ENCODE assay signal across 15 cellular contexts in the genomic region with DNA sequence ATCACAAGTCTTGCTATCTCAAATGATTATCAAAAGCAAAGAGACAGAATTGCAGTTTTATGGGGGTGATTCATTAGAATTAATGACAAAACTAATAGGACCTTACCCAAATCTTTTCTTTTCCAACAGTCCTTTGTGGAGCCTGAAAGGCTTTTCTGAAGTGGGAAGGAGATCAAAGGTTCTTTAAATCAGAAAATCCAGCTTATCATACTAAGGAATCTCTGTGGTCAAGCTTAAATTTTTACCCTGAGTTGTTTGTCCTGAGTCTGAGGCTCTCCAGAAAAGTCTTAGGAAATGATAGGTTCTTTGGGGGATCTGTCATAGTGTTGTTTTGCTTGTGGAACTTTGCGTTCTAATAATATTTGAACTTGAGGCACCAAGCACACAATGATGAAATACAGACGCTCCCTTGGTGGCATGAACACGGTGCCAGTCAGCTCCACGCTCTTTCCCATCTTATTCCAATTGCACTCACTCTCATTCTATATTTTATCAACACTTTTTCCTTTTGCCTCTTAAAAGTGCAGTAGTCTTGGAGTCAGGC. TPM values are rescaled to one million over a fixed set of nuclear protein-coding genes. Genes with fewer than 3 reads are reported as not detected.
DNase-seq lines count a peak whose midpoint lies in the region; ATAC-seq and TF ChIP-seq lines count a peak whose summit lies in the region.
"Had no signal": no experiment of that assay in that cellular context is flagged by ENCODE, and none has a peak within 500 bp of the region (broad histone marks: within the 10 kb centered on the region; RNA-seq: fewer than 3 reads in every experiment).

No MANE protein-coding gene starts in this region.

- CTCF ChIA-PET in activated CD4-positive, alpha-beta memory T cell treated with anti-CD3 and anti-CD28 coated beads for 36 hours (lab: Charles Lee): interaction anchor here (0.6 kb wide), 1 partner anchor 17 kb away, joined by 3 read pairs; no protein-coding TSS in a partner anchor

- no peaks in the 10 kb centered on the region for H3K9me3 Mint-ChIP-seq in activated CD4-positive, alpha-beta memory T cell treated with anti-CD3 and anti-CD28 coated beads for 36 hours
- H3K9me3 Mint-ChIP-seq: CD8-positive, alpha-beta T cell had no signal

- H3K79me2 ChIP-seq in smooth muscle cell (ENCODE audit: low read depth): no peaks in the 10 kb centered on the region

- ATAC-seq in left lung: peak; percentile 18
- no peak for ATAC-seq in GM21723 (IDR thresholded peaks at IDR 0.05; ENCODE audit: unreplicated experiment)
- ATAC-seq: CD8-positive, alpha-beta T cell; PC-3 had no signal

- intact Hi-C loops in left lung (cut with DNase I): no loop called here
- intact Hi-C loops in activated CD4-positive, alpha-beta memory T cell treated with anti-CD3 and anti-CD28 coated beads for 36 hours (cut with micrococcal nuclease): no loop called here

- no peak overlapping the region for H3K9ac ChIP-seq in smooth muscle cell (ENCODE audit: low read depth)

- in situ Hi-C loops in astrocyte of the spinal cord (cut with HindIII; ENCODE audit: low sequenced_read_pairs): no loop called here

- peaks cover 5% of the 10 kb centered on the region for H3F3A ChIP-seq in smooth muscle cell (ENCODE audit: low read depth)

- H3K36me3 ChIP-seq in left lung (no peaks in the 10 kb centered on the region), smooth muscle cell (ENCODE audit: low read depth) (no peaks in the 10 kb centered on the region), WERI-Rb-1 (no peaks in the 10 kb centered on the region)
- H3K36me3 ChIP-seq: MG63 had no signal

- H3K27me3 ChIP-seq in left lung (no peaks in the 10 kb centered on the region), smooth muscle cell (ENCODE audit: low read depth) (no peaks in the 10 kb centered on the region), WERI-Rb-1 (ENCODE audit: insufficient read depth, low read depth, severe bottlenecking) (no peaks in the 10 kb centered on the region)

- DNase-seq in HT-29 (ENCODE audit: low spot score) (peak; percentile 29), astrocyte of the spinal cord (ENCODE audit: low read depth, low spot score) (peak; percentile 36), left lung (no peak), smooth muscle cell (lab: John Stamatoyannopoulos, UW; ENCODE audit: unreplicated experiment) (no peak), WERI-Rb-1 (no peak)
- no peak for DNase-seq in activated CD4-positive, alpha-beta memory T cell treated with anti-CD3 and anti-CD28 coated beads for 36 hours
- DNase-seq: ACHN; CD8-positive, alpha-beta T cell; KG1; MG63; NCI-H1092 treated with DMSO at 0.1 percent for 48 hours; NCI-H1694; NCI-H446; PC-3 had no signal

- H3K27ac ChIP-seq in left lung (no peak overlapping the region), smooth muscle cell (ENCODE audit: low read depth) (peak overlapping the region; percentile 37), WERI-Rb-1 (no peak overlapping the region)

- no peaks in the 10 kb centered on the region for H4K20me1 ChIP-seq in smooth muscle cell (ENCODE audit: low read depth)

- 23% methylated on average over 4 of the region's 4 CpGs for WGBS in smooth muscle cell (ENCODE audit: low lambda C conversion rate)

- H3K27ac Mint-ChIP-seq in activated CD4-positive, alpha-beta memory T cell treated with anti-CD3 and anti-CD28 coated beads for 36 hours: no peak overlapping the region
- H3K27ac Mint-ChIP-seq: CD8-positive, alpha-beta T cell had no signal

- no peaks in the 10 kb centered on the region for H3K4me1 Mint-ChIP-seq in activated CD4-positive, alpha-beta memory T cell treated with anti-CD3 and anti-CD28 coated beads for 36 hours (ENCODE audit: low read depth)

- no peak overlapping the region for H3K4me3 ChIP-seq in astrocyte of the spinal cord (ENCODE audit: low read depth, low read length)
- no peak overlapping the region for H3K4me3 ChIP-seq in left lung
- H3K4me3 ChIP-seq in smooth muscle cell: no peak overlapping the region
- no peak overlapping the region for H3K4me3 ChIP-seq in WERI-Rb-1 (ENCODE audit: low read depth, low read length)
- H3K4me3 ChIP-seq: MG63 had no signal

- no peaks in the 10 kb centered on the region for H3K27me3 Mint-ChIP-seq in activated CD4-positive, alpha-beta memory T cell treated with anti-CD3 and anti-CD28 coated beads for 36 hours

- H2AFZ ChIP-seq in smooth muscle cell (ENCODE audit: low read depth): no peak overlapping the region

- H3K4me1 ChIP-seq in left lung: peaks cover 0 to 3% of the 10 kb centered on the region in 2 donors
- H3K4me1 ChIP-seq in smooth muscle cell (ENCODE audit: low read depth): peaks cover 20% of the 10 kb centered on the region

- no peak for TF ChIP-seq CTCF in astrocyte of the spinal cord (IDR thresholded peaks at IDR 0.05; ENCODE audit: low read depth, low read length)
- no peak for TF ChIP-seq CTCF in left lung (IDR thresholded peaks at IDR 0.05)
- no peak for TF ChIP-seq CTCF in smooth muscle cell (IDR thresholded peaks at IDR 0.05; ENCODE audit: borderline replicate concordance, insufficient read depth, poor library complexity, severe bottlenecking)
- TF ChIP-seq CTCF in WERI-Rb-1 (IDR thresholded peaks at IDR 0.05; ENCODE audit: low read depth, low read length): no peak

- no peaks in the 10 kb centered on the region for H3K36me3 Mint-ChIP-seq in activated CD4-positive, alpha-beta memory T cell treated with anti-CD3 and anti-CD28 coated beads for 36 hours
- H3K36me3 Mint-ChIP-seq: CD8-positive, alpha-beta T cell had no signal

- peak overlapping the region; percentile 69 for H3K4me2 ChIP-seq in smooth muscle cell

- POLR2A ChIA-PET in activated CD4-positive, alpha-beta memory T cell treated with anti-CD3 and anti-CD28 coated beads for 36 hours (lab: Charles Lee): no interaction called here

- no peaks in the 10 kb centered on the region for H3K9me3 ChIP-seq in left lung
- no peaks in the 10 kb centered on the region for H3K9me3 ChIP-seq in smooth muscle cell (replicated peaks; ENCODE audit: low read depth)
- no peaks in the 10 kb centered on the region for H3K9me3 ChIP-seq in WERI-Rb-1 (ENCODE audit: severe bottlenecking)
- H3K9me3 ChIP-seq: MG63 had no signal

- no peak overlapping the region for H3K4me3 Mint-ChIP-seq in activated CD4-positive, alpha-beta memory T cell treated with anti-CD3 and anti-CD28 coated beads for 36 hours
- H3K4me3 Mint-ChIP-seq: CD8-positive, alpha-beta T cell had no signal

RNA-seq across cellular contexts. Expression of gene COL24A1, which starts 38.0 kb away (rescaled TPM):
- not detected in 2 replicates for total RNA-seq in HT-29 (2014; rRNA removed; shearing (Covaris generic))
- total RNA-seq in left lung (1 to 10 TPM in 1 of 2 donors, under 1 TPM in 1; 0.84 to 7.0 TPM), smooth muscle cell (3.2 and 4.9 TPM in 2 replicates)
- 1.5 and 1.7 TPM in 2 replicates for polyA plus RNA-seq in smooth muscle cell
- total RNA-seq in activated CD4-positive, alpha-beta memory T cell treated with anti-CD3 and anti-CD28 coated beads for 36 hours: not detected
- total RNA-seq: CD8-positive, alpha-beta T cell had no signal

Comparison
In these comparisons a context has a peak if more than half of its experiments do, and no peak if none do; other contexts are left out.
1. DNase-seq: peak in HT-29 (single experiment) and astrocyte of the spinal cord (single experiment); none in left lung (0 of 2), smooth muscle cell (single experiment), WERI-Rb-1 (single experiment) and activated CD4-positive, alpha-beta memory T cell treated with anti-CD3 and anti-CD28 coated beads for 36 hours (single experiment).